ENCODE assay signal across 1 cellular context in genomic region chr1:1419363-1419811, GRCh38.
TF ChIP-seq lines count a peak whose summit lies in the region.

No MANE protein-coding gene starts in this region.

TF ChIP-seq in GM12878, 131 proteins besides CTCF, POLR2A, EP300 and RAD21:
- TF ChIP-seq ZZZ3 (IDR thresholded peaks at IDR 0.05; ENCODE audit: control insufficient read depth, insufficient read length, low read depth) (no peak), SIN3A (IDR thresholded peaks at IDR 0.05; ENCODE audit: low read depth, low read length) (no peak), SUZ12 (IDR thresholded peaks at IDR 0.05; ENCODE audit: unreplicated experiment) (no peak), HSF1 (IDR thresholded peaks at IDR 0.05; ENCODE audit: low read depth, low read length) (no peak), TCF3 (IDR thresholded peaks at IDR 0.05; ENCODE audit: borderline replicate concordance, insufficient read depth, low read depth, low read length) (no peak), CBX5 (IDR thresholded peaks at IDR 0.05; ENCODE audit: low read depth) (no peak), ZBED1 (IDR thresholded peaks at IDR 0.05; ENCODE audit: borderline replicate concordance) (no peak), NRF1 (conservative IDR thresholded peaks at IDR 0.05; ENCODE audit: low read depth, low read length) (no peak), CHD4 (IDR thresholded peaks at IDR 0.05) (no peak), MEF2A (IDR thresholded peaks at IDR 0.05; ENCODE audit: insufficient read depth, low read depth, low read length) (no peak), FOS (IDR thresholded peaks at IDR 0.05; ENCODE audit: borderline replicate concordance, extremely low read depth, insufficient read length) (no peak), USF2 (IDR thresholded peaks at IDR 0.05; ENCODE audit: borderline replicate concordance, low read depth, low read length) (no peak), SKIL (IDR thresholded peaks at IDR 0.05; ENCODE audit: low read depth, poor library complexity, severe bottlenecking) (no peak), USF1 (IDR thresholded peaks at IDR 0.05; ENCODE audit: borderline replicate concordance, extremely low read length, insufficient read depth, low read depth, low read length) (no peak), SMARCA5 (IDR thresholded peaks at IDR 0.05) (no peak), PML (IDR thresholded peaks at IDR 0.05; ENCODE audit: low read length) (no peak), REST (IDR thresholded peaks at IDR 0.05; ENCODE audit: low read depth, low read length) (no peak)
